ENCODE assay signal across 9 cellular contexts in genomic region chr3:27713435-27713880, GRCh38. TPM values are rescaled to one million over a fixed set of nuclear protein-coding genes. Genes with fewer than 3 reads are reported as not detected.
DNase-seq lines count a peak whose midpoint lies in the region; ATAC-seq and TF ChIP-seq lines count a peak whose summit lies in the region.
"Had no signal": no experiment of that assay in that cellular context is flagged by ENCODE, and none has a peak within 500 bp of the region (broad histone marks: within the 10 kb centered on the region; RNA-seq: fewer than 3 reads in every experiment).

No MANE protein-coding gene starts in this region.

- peaks cover 8% of the 10 kb centered on the region for H3K4me1 ChIP-seq in cardiac muscle cell (ENCODE audit: low read depth)
- peaks cover 23 to 28% of the 10 kb centered on the region in 2 donors for H3K4me1 ChIP-seq in duodenal mucosa (ENCODE audit: control insufficient read depth in 1 of 2, insufficient read depth in 2 of 2, low read length in 2 of 2)

- H3K27ac ChIP-seq in cardiac muscle cell (no peak overlapping the region), duodenal mucosa (ENCODE audit: low read depth, low read length) (no peak overlapping the region)

- no peak for ATAC-seq in naive B cell (ENCODE audit: low read depth in 2 of 2)
- ATAC-seq in GM18517 (IDR thresholded peaks at IDR 0.05; ENCODE audit: unreplicated experiment): no peak
- no peak for ATAC-seq in GM21381 (IDR thresholded peaks at IDR 0.05; ENCODE audit: unreplicated experiment)
- no peak for ATAC-seq in GM21717 (IDR thresholded peaks at IDR 0.05; ENCODE audit: unreplicated experiment)

- peaks cover 20 to 34% (median 32%) of the 10 kb centered on the region in 3 donors for H3K4me1 Mint-ChIP-seq in naive B cell

- H3K9ac ChIP-seq in duodenal mucosa (ENCODE audit: low read depth in 1 of 2, low read length in 2 of 2): no peak overlapping the region

- peaks cover 0 to 4% (median 0%) of the 10 kb centered on the region in 7 donors for H3K9me3 Mint-ChIP-seq in naive B cell

- H3K36me3 Mint-ChIP-seq in naive B cell: peaks cover 0 to 5% of the 10 kb centered on the region in 2 donors

- H3K9me3 ChIP-seq in cardiac muscle cell (ENCODE audit: low read depth) (no peaks in the 10 kb centered on the region), duodenal mucosa (ENCODE audit: control insufficient read depth in 1 of 2, low read length in 2 of 2) (no peaks in the 10 kb centered on the region)

- H3K4me3 ChIP-seq in cardiac muscle cell (peak overlapping the region; percentile 55), duodenal mucosa (ENCODE audit: low read depth in 1 of 2, low read length in 2 of 2) (peak overlapping the region; percentile 84 to 88)

- intact Hi-C loops in cardiac septum (cut with DNase I): loop anchor here (5.0 kb wide), 1 partner anchor 614 kb away; no protein-coding TSS in a partner anchor

- H3K27ac Mint-ChIP-seq in naive B cell: peak overlapping the region in 1 of 6 donors; percentile 66

- H3K27me3 ChIP-seq in cardiac muscle cell: peaks cover 70% of the 10 kb centered on the region
- peaks cover 34 to 61% of the 10 kb centered on the region in 2 donors for H3K27me3 ChIP-seq in duodenal mucosa (ENCODE audit: control insufficient read depth in 1 of 2, insufficient read depth in 2 of 2, low read length in 2 of 2)

- DNase-seq in cardiac muscle cell (ENCODE audit: low read depth in 1 of 2, low spot score in 1 of 2) (peak in 1 of 2 donors; percentile 16), cardiac septum (ENCODE audit: low spot score) (no peak), naive B cell (no peak), DMS153 (lab: John Stamatoyannopoulos, UW) (no peak)
- DNase-seq: GDM1 had no signal

- peak overlapping the region; percentile 89 to 99 (median 95) for H3K4me3 Mint-ChIP-seq in naive B cell

- TF ChIP-seq CTCF in cardiac muscle cell (IDR thresholded peaks at IDR 0.05; ENCODE audit: low read depth, low read length): no peak

- H3K36me3 ChIP-seq in cardiac muscle cell (no peaks in the 10 kb centered on the region), duodenal mucosa (ENCODE audit: control insufficient read depth in 1 of 2, insufficient read depth in 2 of 2, low read length in 2 of 2) (no peaks in the 10 kb centered on the region)

- H3K27me3 Mint-ChIP-seq in naive B cell: peaks cover 67 to 92% (median 89%) of the 10 kb centered on the region in 3 donors

RNA-seq across cellular contexts. Expression of gene EOMES, which starts 8.7 kb away (rescaled TPM):
- total RNA-seq in cardiac muscle cell: 0.11 TPM in 1 of 2 replicates, not detected in the other
- polyA plus RNA-seq in cardiac muscle cell: 0.34 TPM in 1 of 2 replicates, not detected in the other
- not detected for total RNA-seq in cardiac septum
- under 1 TPM in 3 of 6 donors, not detected in 3; 0.27 to 0.40 (median 0.28) TPM for polyA plus RNA-seq in naive B cell (ENCODE audit: low read depth in 6 of 6)
